Comparison of ENCODE assay signal across 20 cellular contexts in genomic region chr6:75233097-75233615, GRCh38. TPM values are rescaled to one million over a fixed set of nuclear protein-coding genes. Genes with fewer than 3 reads are reported as not detected.
"Had no signal": no experiment of that assay in that cellular context is flagged by ENCODE, and none has a peak within 500 bp of the region (broad histone marks: within the 10 kb centered on the region; RNA-seq: fewer than 3 reads in every experiment).

No MANE protein-coding gene starts in this region.

- DNase-seq: activated CD4-positive, alpha-beta T cell treated with anti-CD3 and anti-CD28 coated beads, Interleukin-2, amount 50 U/mL, for 4 hours; activated CD8-positive, alpha-beta memory T cell treated with anti-CD3 and anti-CD28 coated beads, Interleukin-2, amount 50 U/mL, for 48 hours; activated naive CD4-positive, alpha-beta T cell; activated naive CD8-positive, alpha-beta T cell treated with anti-CD3 and anti-CD28 coated beads, Interleukin-2, amount 10 ng/mL, durations not matched to agents 7 days and 5 days; activated T-cell treated with anti-CD3 and anti-CD28 coated beads, Interleukin-2, amount 50 U/mL, for 4 hours; amygdala; cerebellar nuclear complex; gastrocnemius medialis; head of caudate nucleus; left colon; lower lobe of right lung; naive thymus-derived CD8-positive, alpha-beta T cell; retina; spleen; stimulated activated CD4-positive, alpha-beta T cell treated with anti-CD3 and anti-CD28 coated beads, Interleukin-4, amount 100 ng/mL, for 1 hour; stimulated activated naive CD4-positive, alpha-beta T cell had no signal

- ATAC-seq: activated T-cell treated with anti-CD3 and anti-CD28 coated beads, Interleukin-2, amount 50 U/mL, for 4 hours; gastrocnemius medialis; left colon; lower lobe of right lung; naive thymus-derived CD8-positive, alpha-beta T cell had no signal

- H3K27ac Mint-ChIP-seq: activated naive CD8-positive, alpha-beta T cell treated with anti-CD3 and anti-CD28 coated beads, Interleukin-2, amount 10 ng/mL, durations not matched to agents 7 days and 5 days; activated T-helper 2 cell treated with anti-CD3 and anti-CD28 coated beads, Interferon-gamma antibody, Interleukin-2, Interleukin-4, amounts not matched to agents 10 μg/mL and 5 μg/mL and 100 μg/mL, durations not matched to agents 14 hours and 24 hours and 36 hours; progenitor cell of endocrine pancreas; type B pancreatic cell had no signal

- H3K4me3 Mint-ChIP-seq: activated naive CD8-positive, alpha-beta T cell treated with anti-CD3 and anti-CD28 coated beads, Interleukin-2, amount 10 ng/mL, durations not matched to agents 7 days and 5 days; activated T-cell treated with anti-CD3 and anti-CD28 coated beads, Interleukin-2, amount 50 U/mL, for 4 hours; naive thymus-derived CD8-positive, alpha-beta T cell; type B pancreatic cell had no signal

- H3K9me3 Mint-ChIP-seq: activated naive CD8-positive, alpha-beta T cell treated with anti-CD3 and anti-CD28 coated beads, Interleukin-2, amount 10 ng/mL, durations not matched to agents 7 days and 5 days; activated T-cell treated with anti-CD3 and anti-CD28 coated beads, Interleukin-2, amount 50 U/mL, for 4 hours; activated T-helper 2 cell treated with anti-CD3 and anti-CD28 coated beads, Interferon-gamma antibody, Interleukin-2, Interleukin-4, amounts not matched to agents 10 μg/mL and 5 μg/mL and 100 μg/mL, durations not matched to agents 14 hours and 24 hours and 36 hours; naive thymus-derived CD8-positive, alpha-beta T cell; type B pancreatic cell had no signal

- H3K4me1 Mint-ChIP-seq: activated naive CD8-positive, alpha-beta T cell treated with anti-CD3 and anti-CD28 coated beads, Interleukin-2, amount 10 ng/mL, durations not matched to agents 7 days and 5 days had no signal

- H3K27me3 Mint-ChIP-seq: activated naive CD8-positive, alpha-beta T cell treated with anti-CD3 and anti-CD28 coated beads, Interleukin-2, amount 10 ng/mL, durations not matched to agents 7 days and 5 days; progenitor cell of endocrine pancreas; type B pancreatic cell had no signal

RNA-seq across cellular contexts. Expression of gene COL12A1, which starts 27.3 kb away (rescaled TPM):
- total RNA-seq: activated CD8-positive, alpha-beta memory T cell treated with anti-CD3 and anti-CD28 coated beads for 36 hours; activated naive CD8-positive, alpha-beta T cell treated with anti-CD3 and anti-CD28 coated beads, Interleukin-2, amount 10 ng/mL, durations not matched to agents 7 days and 5 days; activated T-helper 2 cell treated with anti-CD3 and anti-CD28 coated beads, Interferon-gamma antibody, Interleukin-2, Interleukin-4, amounts not matched to agents 10 μg/mL and 5 μg/mL and 100 μg/mL, durations not matched to agents 14 hours and 24 hours and 36 hours; naive thymus-derived CD8-positive, alpha-beta T cell had no signal
